In the genomic region with DNA sequence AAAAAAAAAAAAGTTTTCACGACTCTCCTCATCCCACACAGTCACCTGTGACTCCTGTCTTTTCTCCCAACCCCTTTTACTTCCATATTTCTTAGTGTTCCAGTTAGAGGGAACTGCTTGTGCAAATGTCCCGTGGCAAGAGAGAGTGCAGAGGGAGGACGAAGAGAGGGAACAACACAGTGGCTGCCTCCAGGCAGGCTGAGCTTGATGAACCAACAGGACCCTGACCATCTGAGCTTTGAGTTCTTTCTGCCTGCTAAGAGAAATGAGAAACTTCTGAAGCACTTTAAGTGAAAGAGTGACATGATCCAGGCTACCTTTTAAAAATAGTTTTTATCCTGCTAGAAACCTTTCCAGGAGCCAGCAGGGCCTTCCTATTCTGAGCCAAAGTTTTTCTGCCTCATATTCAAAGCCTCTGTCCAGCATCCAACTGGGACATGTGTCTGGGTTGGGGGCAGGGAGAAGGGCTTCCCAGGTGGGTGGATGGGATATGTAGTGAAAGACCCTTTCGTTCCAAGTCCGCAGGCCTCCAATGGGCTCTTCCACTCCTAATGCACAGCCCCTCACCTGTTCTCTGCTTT, we compare ENCODE assay signal across 16 cellular contexts.
"Had no signal": no experiment of that assay in that cellular context is flagged by ENCODE, and none has a peak within 500 bp of the region (broad histone marks: within the 10 kb centered on the region; RNA-seq: fewer than 3 reads in every experiment).

No MANE protein-coding gene starts in this region.

- H3K27me3 Mint-ChIP-seq: brain had no signal

- H3K27ac Mint-ChIP-seq: activated CD4-positive, alpha-beta T cell treated with anti-CD3 and anti-CD28 coated beads, Interleukin-2, amount 10 ng/mL, durations not matched to agents 7 days and 5 days; activated naive CD8-positive, alpha-beta T cell treated with anti-CD3 and anti-CD28 coated beads, Interleukin-2, amount 10 ng/mL, durations not matched to agents 7 days and 5 days; activated T-helper 1 cell treated with anti-CD3 and anti-CD28 coated beads, Interleukin-12 subunit alpha, Interleukin-12 subunit beta, Interleukin-2, Interleukin-4 antibody, amounts not matched to agents 30 ng/mL and 10 ng/mL and 1 ng/mL, durations not matched to agents 14 hours and 24 hours and 36 hours; T-helper 2 cell treated with Interferon-gamma antibody and Interleukin-4, amounts not matched to agents 5 μg/mL and 100 μg/mL, for 36 hours had no signal

- H3K4me3 Mint-ChIP-seq: activated CD4-positive, alpha-beta T cell treated with anti-CD3 and anti-CD28 coated beads, Interleukin-2, amount 10 ng/mL, durations not matched to agents 7 days and 5 days; activated naive CD8-positive, alpha-beta T cell treated with anti-CD3 and anti-CD28 coated beads, Interleukin-2, amount 10 ng/mL, durations not matched to agents 7 days and 5 days; activated T-helper 1 cell treated with anti-CD3 and anti-CD28 coated beads, Interleukin-12 subunit alpha, Interleukin-12 subunit beta, Interleukin-2, Interleukin-4 antibody, amounts not matched to agents 30 ng/mL and 10 ng/mL and 1 ng/mL, durations not matched to agents 14 hours and 24 hours and 36 hours; brain; naive thymus-derived CD8-positive, alpha-beta T cell; T-helper 2 cell treated with Interferon-gamma antibody and Interleukin-4, amounts not matched to agents 5 μg/mL and 100 μg/mL, for 36 hours had no signal

- H3K27ac ChIP-seq: gastrocnemius medialis had no signal

- ATAC-seq: gastrocnemius medialis; naive thymus-derived CD8-positive, alpha-beta T cell had no signal

- H3K36me3 Mint-ChIP-seq: activated naive CD8-positive, alpha-beta T cell treated with anti-CD3 and anti-CD28 coated beads, Interleukin-2, amount 10 ng/mL, durations not matched to agents 7 days and 5 days; brain; naive thymus-derived CD8-positive, alpha-beta T cell had no signal

- H3K4me1 Mint-ChIP-seq: activated naive CD8-positive, alpha-beta T cell treated with anti-CD3 and anti-CD28 coated beads, Interleukin-2, amount 10 ng/mL, durations not matched to agents 7 days and 5 days had no signal

- DNase-seq: activated CD4-positive, alpha-beta T cell treated with anti-CD3 and anti-CD28 coated beads, Interleukin-2, amount 10 ng/mL, durations not matched to agents 7 days and 5 days; activated naive CD8-positive, alpha-beta T cell treated with anti-CD3 and anti-CD28 coated beads, Interleukin-2, amount 10 ng/mL, durations not matched to agents 7 days and 5 days; cerebellar nuclear complex; effector CD8-positive, alpha-beta T cell; gastrocnemius medialis; naive thymus-derived CD8-positive, alpha-beta T cell; posterior cingulate gyrus; retina; stimulated activated CD4-positive, alpha-beta T cell treated with anti-CD3 and anti-CD28 coated beads, Interleukin-15, amount 100 ng/mL, for 24 hours; stimulated activated CD4-positive, alpha-beta T cell treated with anti-CD3 and anti-CD28 coated beads, Interleukin-4, amount 100 ng/mL, for 1 hour; stimulated activated naive CD4-positive, alpha-beta T cell treated with Interleukin-2 at 50 U/mL for 16 hours; SW 1271; transverse colon had no signal

- H3K9me3 Mint-ChIP-seq: activated CD4-positive, alpha-beta T cell treated with anti-CD3 and anti-CD28 coated beads, Interleukin-2, amount 10 ng/mL, durations not matched to agents 7 days and 5 days; activated naive CD8-positive, alpha-beta T cell treated with anti-CD3 and anti-CD28 coated beads, Interleukin-2, amount 10 ng/mL, durations not matched to agents 7 days and 5 days; activated T-helper 1 cell treated with anti-CD3 and anti-CD28 coated beads, Interleukin-12 subunit alpha, Interleukin-12 subunit beta, Interleukin-2, Interleukin-4 antibody, amounts not matched to agents 30 ng/mL and 10 ng/mL and 1 ng/mL, durations not matched to agents 14 hours and 24 hours and 36 hours; naive thymus-derived CD8-positive, alpha-beta T cell; T-helper 2 cell treated with Interferon-gamma antibody and Interleukin-4, amounts not matched to agents 5 μg/mL and 100 μg/mL, for 36 hours had no signal
